In the genomic region with DNA sequence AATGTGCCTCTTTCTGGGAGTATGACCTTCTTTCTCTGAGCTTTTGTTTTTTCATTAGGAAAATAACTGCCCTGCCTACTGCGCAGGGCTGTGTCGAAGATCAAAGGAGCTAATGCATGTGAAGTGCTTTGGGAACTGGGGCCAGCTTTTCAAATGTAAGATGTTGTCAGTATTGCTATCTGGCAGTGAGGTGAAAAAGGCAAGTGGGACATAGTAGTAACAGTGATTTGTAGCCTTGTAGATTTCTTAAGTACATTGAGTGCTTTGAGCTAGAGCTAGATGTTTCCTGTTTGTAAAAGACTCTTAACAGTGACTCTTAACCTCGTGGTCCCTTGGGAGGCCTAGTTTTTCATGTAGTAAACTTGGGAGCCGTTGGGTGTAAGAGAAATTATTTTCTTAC, we compare ENCODE assay signal across 20 cellular contexts.
DNase-seq lines count a peak whose midpoint lies in the region; ATAC-seq, FAIRE-seq and TF ChIP-seq lines count a peak whose summit lies in the region.
"Had no signal": no experiment of that assay in that cellular context is flagged by ENCODE, and none has a peak within 500 bp of the region (broad histone marks: within the 10 kb centered on the region; RNA-seq: fewer than 3 reads in every experiment).

No MANE protein-coding gene starts in this region.

- BruUV-seq in A673 (replicated peaks; lab: Mats Ljungman, UMichigan) (no TSS peak), K562 (replicated peaks; lab: Mats Ljungman, UMichigan) (no TSS peak)

- H3K79me2 ChIP-seq in K562 (ENCODE audit: control insufficient read depth, insufficient read depth, low read length) = no peaks in the 10 kb centered on the region

- H3K4me3 ChIP-seq in A673 (ENCODE audit: low read depth, low read length, poor library complexity, severe bottlenecking) (no peak overlapping the region), NB4 (ENCODE audit: low read depth, low read length) (no peak overlapping the region), K562 (no peak overlapping the region), lung (no peak overlapping the region)
- H3K4me3 ChIP-seq: A549, vagina had no signal

- ATAC-seq in K562 = no peak
- peak; percentile 27 for ATAC-seq in lung (ENCODE audit: insufficient read depth, low FRiP score)
- no peak for ATAC-seq in HG02885 (IDR thresholded peaks at IDR 0.05; ENCODE audit: poor library complexity, unreplicated experiment)
- no peak for ATAC-seq in GM18907 (IDR thresholded peaks at IDR 0.05; ENCODE audit: unreplicated experiment)
- ATAC-seq: A549, Right ventricle myocardium inferior had no signal

- no peak for FAIRE-seq in K562 (lab: Jason Lieb, UNC)
- no peak for FAIRE-seq in GM12891 (lab: Jason Lieb, UNC)
- FAIRE-seq: A549, keratinocyte had no signal

- H3K4me2 ChIP-seq in K562 (ENCODE audit: insufficient read depth, low read length) = no peak overlapping the region
- H3K4me2 ChIP-seq: A549 had no signal

- H3K9ac ChIP-seq in K562 (ENCODE audit: insufficient read depth in 1 of 2, low read depth in 2 of 2, low read length in 2 of 2) = no peak overlapping the region

- no peak for TF ChIP-seq RAD21 in K562 (CRISPR knock-in tag; conservative IDR thresholded peaks at IDR 0.05 in 1 of 2, IDR thresholded peaks at IDR 0.05 in 1 of 2)

- no peak for TF ChIP-seq CTCF in A673 (conservative IDR thresholded peaks at IDR 0.05; ENCODE audit: low read depth, low read length)
- no peak for TF ChIP-seq CTCF in NB4 (IDR thresholded peaks at IDR 0.05; ENCODE audit: low read depth, low read length)
- TF ChIP-seq CTCF in K562 (IDR thresholded peaks at IDR 0.05 in 2 of 3, conservative IDR thresholded peaks at IDR 0.05 in 1 of 3; ENCODE audit: insufficient read depth in 2 of 3, low read depth in 1 of 3, low read length in 3 of 3) = no peak
- no peak for TF ChIP-seq CTCF in lung (IDR thresholded peaks at IDR 0.05; ENCODE audit: control extremely low read depth, extremely low read depth)
- no peak for TF ChIP-seq CTCF in GM13976 (IDR thresholded peaks at IDR 0.05; ENCODE audit: borderline replicate concordance, control extremely low read depth, extremely low read depth, insufficient read depth, missing control alignments)

- H3K9me3 ChIP-seq in A673 (ENCODE audit: low read depth, low read length, poor library complexity, severe bottlenecking) (peaks cover 7% of the 10 kb centered on the region), K562 (replicated peaks; ENCODE audit: control insufficient read depth, insufficient read depth, low read depth, low read length) (no peaks in the 10 kb centered on the region), lung (ENCODE audit: control insufficient read depth in 2 of 2, insufficient read depth in 1 of 2, low read length in 1 of 2) (peaks cover 0 to 3% of the 10 kb centered on the region in 2 donors)
- H3K9me3 ChIP-seq: A549, vagina had no signal

- H3K27me3 ChIP-seq in A673 (replicated peaks; ENCODE audit: insufficient read depth, low read depth, low read length, poor library complexity) (no peaks in the 10 kb centered on the region), K562 (ENCODE audit: control insufficient read depth in 2 of 2, insufficient read depth in 2 of 2, low read length in 2 of 2) (no peaks in the 10 kb centered on the region), lung (ENCODE audit: control insufficient read depth, insufficient read depth) (no peaks in the 10 kb centered on the region)
- H3K27me3 ChIP-seq: vagina had no signal

- TF ChIP-seq EP300 in K562 (IDR thresholded peaks at IDR 0.05; ENCODE audit: low read length) = no peak

- H3K9me1 ChIP-seq in K562 (ENCODE audit: control insufficient read depth, insufficient read depth, low read length) = no peaks in the 10 kb centered on the region

- intact Hi-C loops in A673 (cut with micrococcal nuclease; ENCODE audit: unreplicated experiment) = no loop called here
- intact Hi-C loops in K562 (cut with micrococcal nuclease) = no loop called here

- H2AFZ ChIP-seq in K562 (ENCODE audit: low read depth, low read length) = 0 out of 2 replicates have a peak overlapping the region, but pooled peaks have one; percentile 3

- CTCF ChIA-PET in A673 (lab: Charles Lee) (no interaction called here), K562 (lab: Yijun Ruan, JAX; ENCODE audit: low intra/inter-chr PET ratio) (no interaction called here)

- no peak overlapping the region for H3K27ac ChIP-seq in A673 (ENCODE audit: low read depth, low read length, poor library complexity, severe bottlenecking)
- H3K27ac ChIP-seq in K562 (ENCODE audit: extremely low read depth, low read depth, low read length) = no peak overlapping the region
- no peak overlapping the region for H3K27ac ChIP-seq in lung (ENCODE audit: low read depth in 1 of 2, low read length in 1 of 2)
- H3K27ac ChIP-seq: A549, vagina had no signal

- 42% methylated on average over 4 of the region's 4 CpGs for WGBS in K562 (ENCODE audit: insufficient coverage, low coverage, missing lambda C conversion rate)
- WGBS in lung, 2 donors = 36 to 45% methylated on average over 4 of the region's 4 CpGs

- H3K36me3 ChIP-seq in A673 (ENCODE audit: insufficient read depth, low read length, poor library complexity, severe bottlenecking) (no peaks in the 10 kb centered on the region), K562 (ENCODE audit: control insufficient read depth, insufficient read depth, low read length) (no peaks in the 10 kb centered on the region), lung (ENCODE audit: control insufficient read depth in 2 of 2, insufficient read depth in 2 of 2, low read length in 2 of 2) (no peaks in the 10 kb centered on the region)
- H3K36me3 ChIP-seq: vagina had no signal

- POLR2A ChIA-PET in A673 (lab: Charles Lee; ENCODE audit: low non-redundant PET) = no interaction called here
- POLR2A ChIA-PET in K562 (lab: Yijun Ruan, JAX) = interaction anchor here (0.7 to 1.0 kb wide), 2 partner anchors 8 to 11 kb away, joined by 3 read pairs; no protein-coding TSS in a partner anchor

- DNase-seq in A673 (ENCODE audit: low spot score) (peak; percentile 70), NB4 (ENCODE audit: low read depth) (peak; percentile 16), K562 (ENCODE audit: extremely low read depth in 1 of 4, low spot score in 3 of 4) (no peak), lung (ENCODE audit: low spot score) (no peak), GM13976 (ENCODE audit: low spot score) (no peak), GM12891 (ENCODE audit: insufficient read length, low spot score) (no peak)
- DNase-seq: activated CD4-positive, alpha-beta memory T cell treated with anti-CD3 and anti-CD28 coated beads for 36 hours; activated naive CD4-positive, alpha-beta T cell treated with Interleukin-2 at 50 U/mL for 16 hours; DMS153; HFFc6; midbrain; NCI-H187; stimulated activated CD4-positive, alpha-beta T cell treated with anti-CD3 and anti-CD28 coated beads, Interleukin-12 subunit alpha, Interleukin-12 subunit beta, amount 100 ng/mL, for 4 hours; substantia nigra had no signal

- TF ChIP-seq POLR2A in NB4 (IDR thresholded peaks at IDR 0.05; ENCODE audit: extremely low read depth, insufficient read length) = no peak
- TF ChIP-seq POLR2A in K562 (conservative IDR thresholded peaks at IDR 0.05) = no peak
- TF ChIP-seq POLR2A in GM12891 (IDR thresholded peaks at IDR 0.05; ENCODE audit: low read depth, low read length) = no peak

- H3K4me1 ChIP-seq in A673 (ENCODE audit: insufficient read depth, low read length, poor library complexity, severe bottlenecking) = peaks cover 22% of the 10 kb centered on the region
- no peaks in the 10 kb centered on the region; a peak in 1 of 5 replicates for H3K4me1 ChIP-seq in K562 (replicated peaks in 1 of 2; ENCODE audit: control insufficient read depth in 2 of 2, insufficient read depth in 2 of 2, low read length in 2 of 2)
- no peaks in the 10 kb centered on the region for H3K4me1 ChIP-seq in lung (ENCODE audit: control insufficient read depth in 2 of 2, insufficient read depth in 2 of 2, low read length in 2 of 2)
- H3K4me1 ChIP-seq: A549, vagina had no signal

- no peaks in the 10 kb centered on the region for H4K20me1 ChIP-seq in K562 (replicated peaks; ENCODE audit: control insufficient read depth, insufficient read depth, low read length)

- in situ Hi-C loops in K562 (cut with MboI) = no loop called here
- in situ Hi-C loops in GM13976 (cut with MboI; ENCODE audit: low sequenced_read_pairs, unreplicated experiment) = no loop called here

TF ChIP-seq in K562, 482 proteins besides CTCF, POLR2A, EP300 and RAD21 (continues in another document):
- TF ChIP-seq, protein P1, sequence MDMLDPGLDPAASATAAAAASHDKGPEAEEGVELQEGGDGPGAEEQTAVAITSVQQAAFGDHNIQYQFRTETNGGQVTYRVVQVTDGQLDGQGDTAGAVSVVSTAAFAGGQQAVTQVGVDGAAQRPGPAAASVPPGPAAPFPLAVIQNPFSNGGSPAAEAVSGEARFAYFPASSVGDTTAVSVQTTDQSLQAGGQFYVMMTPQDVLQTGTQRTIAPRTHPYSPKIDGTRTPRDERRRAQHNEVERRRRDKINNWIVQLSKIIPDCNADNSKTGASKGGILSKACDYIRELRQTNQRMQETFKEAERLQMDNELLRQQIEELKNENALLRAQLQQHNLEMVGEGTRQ (CRISPR knock-in tag; IDR thresholded peaks at IDR 0.05) = no peak
- TF ChIP-seq SIX5 (IDR thresholded peaks at IDR 0.05; ENCODE audit: borderline replicate concordance in 1 of 2, insufficient read depth in 1 of 2, low read depth in 1 of 2, low read length in 2 of 2) (no peak), ZFPM2 (CRISPR knock-in tag; IDR thresholded peaks at IDR 0.05) (no peak), SPI1 (IDR thresholded peaks at IDR 0.05; ENCODE audit: borderline replicate concordance, low read depth, low read length) (no peak), KDM2B (CRISPR knock-in tag; IDR thresholded peaks at IDR 0.05) (no peak)

TF ChIP-seq in GM12891, 5 proteins besides CTCF, POLR2A, EP300 and RAD21:
- TF ChIP-seq TAF1 (IDR thresholded peaks at IDR 0.05; ENCODE audit: low read depth, low read length) = no peak
- no peak for TF ChIP-seq SPI1 (IDR thresholded peaks at IDR 0.05; ENCODE audit: low read depth, low read length)
- TF ChIP-seq POLR2AphosphoS5 (IDR thresholded peaks at IDR 0.05; ENCODE audit: low read depth, low read length) = no peak
- TF ChIP-seq POU2F2 (IDR thresholded peaks at IDR 0.05; ENCODE audit: low read depth, low read length) = no peak
- no peak for TF ChIP-seq PAX5 (IDR thresholded peaks at IDR 0.05; ENCODE audit: insufficient read depth, low read length, severe bottlenecking)

Comparison
In these comparisons a context has a peak if more than half of its experiments do, and no peak if none do; other contexts are left out.
1. DNase-seq: peak in A673 (single experiment) and NB4 (single experiment); none in K562 (0 of 4), lung (single experiment), GM13976 (single experiment) and GM12891 (single experiment).